In the genomic region with DNA sequence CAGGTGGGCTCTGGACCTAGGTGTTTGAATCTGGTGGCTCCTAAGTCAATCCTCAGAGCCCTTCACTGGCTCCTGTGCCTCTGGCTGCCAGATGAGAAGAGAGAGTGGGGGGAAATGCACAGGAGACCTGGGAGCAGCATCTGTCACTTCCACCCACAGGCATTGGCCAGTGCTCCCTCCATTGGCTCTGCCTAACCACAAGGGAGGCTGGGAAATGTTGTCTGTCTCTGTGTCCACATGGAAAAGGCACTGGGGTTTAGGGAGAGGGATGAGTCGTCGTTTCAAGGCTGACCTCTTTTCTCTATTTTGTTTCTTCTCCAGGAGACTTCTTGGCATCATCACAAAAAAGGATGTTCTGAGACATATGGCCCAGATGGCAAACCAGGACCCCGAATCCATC, we compare ENCODE assay signal across 2 cellular contexts.
TF ChIP-seq lines count a peak whose summit lies in the region.

No MANE protein-coding gene starts in this region.

TF ChIP-seq in IMR-90, 13 proteins besides CTCF, POLR2A, EP300 and RAD21 (continued from another document):
- TF ChIP-seq, protein P1, sequence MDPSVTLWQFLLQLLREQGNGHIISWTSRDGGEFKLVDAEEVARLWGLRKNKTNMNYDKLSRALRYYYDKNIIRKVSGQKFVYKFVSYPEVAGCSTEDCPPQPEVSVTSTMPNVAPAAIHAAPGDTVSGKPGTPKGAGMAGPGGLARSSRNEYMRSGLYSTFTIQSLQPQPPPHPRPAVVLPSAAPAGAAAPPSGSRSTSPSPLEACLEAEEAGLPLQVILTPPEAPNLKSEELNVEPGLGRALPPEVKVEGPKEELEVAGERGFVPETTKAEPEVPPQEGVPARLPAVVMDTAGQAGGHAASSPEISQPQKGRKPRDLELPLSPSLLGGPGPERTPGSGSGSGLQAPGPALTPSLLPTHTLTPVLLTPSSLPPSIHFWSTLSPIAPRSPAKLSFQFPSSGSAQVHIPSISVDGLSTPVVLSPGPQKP (IDR thresholded peaks at IDR 0.05; ENCODE audit: borderline replicate concordance, low read depth, low read length), result no peak
- TF ChIP-seq MXI1 (IDR thresholded peaks at IDR 0.05; ENCODE audit: borderline replicate concordance, low read depth, low read length) (no peak), BHLHE40 (IDR thresholded peaks at IDR 0.05; ENCODE audit: low read depth, low read length) (no peak), FOS (IDR thresholded peaks at IDR 0.05; ENCODE audit: low read depth, low read length) (no peak)

TF ChIP-seq in SK-N-SH treated with all-trans-retinoic acid at 6 μM for 48 hours, 23 proteins besides CTCF, POLR2A, EP300 and RAD21 (continued from another document):
- TF ChIP-seq ZC3H10 (CRISPR knock-in tag; IDR thresholded peaks at IDR 0.05) (no peak), RARB (CRISPR knock-in tag; IDR thresholded peaks at IDR 0.05) (no peak), TCF4 (CRISPR knock-in tag; IDR thresholded peaks at IDR 0.05; ENCODE audit: borderline replicate concordance) (no peak), ZNF565 (CRISPR knock-in tag; conservative IDR thresholded peaks at IDR 0.05; ENCODE audit: low read depth) (no peak), SNAI2 (CRISPR knock-in tag; IDR thresholded peaks at IDR 0.05) (no peak), TOX (CRISPR knock-in tag; IDR thresholded peaks at IDR 0.05; ENCODE audit: borderline replicate concordance) (no peak), CSDC2 (CRISPR knock-in tag; IDR thresholded peaks at IDR 0.05) (no peak)
- TF ChIP-seq, protein P2, sequence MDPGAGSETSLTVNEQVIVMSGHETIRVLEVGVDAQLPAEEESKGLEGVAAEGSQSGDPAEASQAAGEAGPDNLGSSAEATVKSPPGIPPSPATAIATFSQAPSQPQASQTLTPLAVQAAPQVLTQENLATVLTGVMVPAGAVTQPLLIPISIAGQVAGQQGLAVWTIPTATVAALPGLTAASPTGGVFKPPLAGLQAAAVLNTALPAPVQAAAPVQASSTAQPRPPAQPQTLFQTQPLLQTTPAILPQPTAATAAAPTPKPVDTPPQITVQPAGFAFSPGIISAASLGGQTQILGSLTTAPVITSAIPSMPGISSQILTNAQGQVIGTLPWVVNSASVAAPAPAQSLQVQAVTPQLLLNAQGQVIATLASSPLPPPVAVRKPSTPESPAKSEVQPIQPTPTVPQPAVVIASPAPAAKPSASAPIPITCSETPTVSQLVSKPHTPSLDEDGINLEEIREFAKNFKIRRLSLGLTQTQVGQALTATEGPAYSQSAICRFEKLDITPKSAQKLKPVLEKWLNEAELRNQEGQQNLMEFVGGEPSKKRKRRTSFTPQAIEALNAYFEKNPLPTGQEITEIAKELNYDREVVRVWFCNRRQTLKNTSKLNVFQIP (CRISPR knock-in tag; IDR thresholded peaks at IDR 0.05; ENCODE audit: borderline replicate concordance, low read depth), result no peak
- TF ChIP-seq, protein P3, sequence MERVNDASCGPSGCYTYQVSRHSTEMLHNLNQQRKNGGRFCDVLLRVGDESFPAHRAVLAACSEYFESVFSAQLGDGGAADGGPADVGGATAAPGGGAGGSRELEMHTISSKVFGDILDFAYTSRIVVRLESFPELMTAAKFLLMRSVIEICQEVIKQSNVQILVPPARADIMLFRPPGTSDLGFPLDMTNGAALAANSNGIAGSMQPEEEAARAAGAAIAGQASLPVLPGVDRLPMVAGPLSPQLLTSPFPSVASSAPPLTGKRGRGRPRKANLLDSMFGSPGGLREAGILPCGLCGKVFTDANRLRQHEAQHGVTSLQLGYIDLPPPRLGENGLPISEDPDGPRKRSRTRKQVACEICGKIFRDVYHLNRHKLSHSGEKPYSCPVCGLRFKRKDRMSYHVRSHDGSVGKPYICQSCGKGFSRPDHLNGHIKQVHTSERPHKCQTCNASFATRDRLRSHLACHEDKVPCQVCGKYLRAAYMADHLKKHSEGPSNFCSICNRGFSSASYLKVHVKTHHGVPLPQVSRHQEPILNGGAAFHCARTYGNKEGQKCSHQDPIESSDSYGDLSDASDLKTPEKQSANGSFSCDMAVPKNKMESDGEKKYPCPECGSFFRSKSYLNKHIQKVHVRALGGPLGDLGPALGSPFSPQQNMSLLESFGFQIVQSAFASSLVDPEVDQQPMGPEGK (CRISPR knock-in tag; IDR thresholded peaks at IDR 0.05; ENCODE audit: borderline replicate concordance), result no peak
- TF ChIP-seq, protein P4, sequence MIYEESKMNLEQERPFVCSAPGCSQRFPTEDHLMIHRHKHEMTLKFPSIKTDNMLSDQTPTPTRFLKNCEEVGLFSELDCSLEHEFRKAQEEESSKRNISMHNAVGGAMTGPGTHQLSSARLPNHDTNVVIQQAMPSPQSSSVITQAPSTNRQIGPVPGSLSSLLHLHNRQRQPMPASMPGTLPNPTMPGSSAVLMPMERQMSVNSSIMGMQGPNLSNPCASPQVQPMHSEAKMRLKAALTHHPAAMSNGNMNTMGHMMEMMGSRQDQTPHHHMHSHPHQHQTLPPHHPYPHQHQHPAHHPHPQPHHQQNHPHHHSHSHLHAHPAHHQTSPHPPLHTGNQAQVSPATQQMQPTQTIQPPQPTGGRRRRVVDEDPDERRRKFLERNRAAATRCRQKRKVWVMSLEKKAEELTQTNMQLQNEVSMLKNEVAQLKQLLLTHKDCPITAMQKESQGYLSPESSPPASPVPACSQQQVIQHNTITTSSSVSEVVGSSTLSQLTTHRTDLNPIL (CRISPR knock-in tag; IDR thresholded peaks at IDR 0.05; ENCODE audit: low read depth), result no peak
TF ChIP-seq in SK-N-SH treated with all-trans-retinoic acid at 6 μM for 48 hours: peak in this region for 0.
